ENCODE assay signal across 19 cellular contexts in genomic region chr3:78610462-78611125, GRCh38.
"Had no signal": no experiment of that assay in that cellular context is flagged by ENCODE, and none has a peak within 500 bp of the region (broad histone marks: within the 10 kb centered on the region; RNA-seq: fewer than 3 reads in every experiment).

No MANE protein-coding gene starts in this region.

- H3K4me1 ChIP-seq: pancreas, right lobe of liver, thyroid gland had no signal

- H3K27ac Mint-ChIP-seq: activated naive CD4-positive, alpha-beta T cell treated with anti-CD3 and anti-CD28 coated beads, Interleukin-2, amount 50 U/mL, for 72 hours; activated T-cell treated with anti-CD3 and anti-CD28 coated beads, Interleukin-2, amount 50 U/mL, for 72 hours; natural killer cell; stimulated activated effector memory CD8-positive, alpha-beta T cell treated with anti-CD3 and anti-CD28 coated beads, Interleukin-12 subunit alpha, Interleukin-12 subunit beta, amount 100 ng/mL, for 72 hours; T-helper 17 cell had no signal

- H3K4me1 Mint-ChIP-seq: central memory CD8-positive, alpha-beta T cell; natural killer cell; stimulated activated effector memory CD8-positive, alpha-beta T cell treated with anti-CD3 and anti-CD28 coated beads, Interleukin-12 subunit alpha, Interleukin-12 subunit beta, amount 100 ng/mL, for 72 hours; T-helper 17 cell had no signal

- H3K27me3 ChIP-seq: neutrophil, pancreas, right lobe of liver, thyroid gland had no signal

- H3K4me3 ChIP-seq: pancreas, right lobe of liver, thyroid gland had no signal

- H3K27ac ChIP-seq: neutrophil, pancreas, right lobe of liver, thyroid gland, VCaP had no signal

- DNase-seq: activated CD4-positive, CD25-positive, alpha-beta regulatory T cell treated with anti-CD3 and anti-CD28 coated beads, Interleukin-2, amount 50 U/mL, for 72 hours; activated effector memory CD4-positive, alpha-beta T cell treated with anti-CD3 and anti-CD28 coated beads, Interleukin-2, amount 50 U/mL, for 16 hours; activated T-cell treated with anti-CD3 and anti-CD28 coated beads, Interleukin-2, amount 50 U/mL, for 72 hours; amniotic stem cell; cortex of kidney; erythroblast; mesendoderm; natural killer cell; pancreas; right lobe of liver; stimulated activated CD4-positive, alpha-beta T cell treated with anti-CD3 and anti-CD28 coated beads, Interleukin-4, amount 100 ng/mL, for 24 hours; T-helper 17 cell; thyroid gland had no signal

- H3K27me3 Mint-ChIP-seq: central memory CD8-positive, alpha-beta T cell; T-helper 17 cell had no signal

- FAIRE-seq: endometrium, pancreas had no signal

- H3K36me3 Mint-ChIP-seq: stimulated activated effector memory CD8-positive, alpha-beta T cell treated with anti-CD3 and anti-CD28 coated beads, Interleukin-12 subunit alpha, Interleukin-12 subunit beta, amount 100 ng/mL, for 72 hours had no signal

- H3K9me3 ChIP-seq: neutrophil, pancreas, right lobe of liver, thyroid gland had no signal

- H3K36me3 ChIP-seq: neutrophil, pancreas, right lobe of liver, thyroid gland had no signal

- H3K4me3 Mint-ChIP-seq: activated T-cell treated with anti-CD3 and anti-CD28 coated beads, Interleukin-2, amount 50 U/mL, for 72 hours; central memory CD8-positive, alpha-beta T cell; natural killer cell; stimulated activated effector memory CD8-positive, alpha-beta T cell treated with anti-CD3 and anti-CD28 coated beads, Interleukin-12 subunit alpha, Interleukin-12 subunit beta, amount 100 ng/mL, for 72 hours; T-helper 17 cell had no signal
